15 cellular contexts compared by ENCODE assay signal in genomic region chr12:100229876-100230275, GRCh38. TPM values are rescaled to one million over a fixed set of nuclear protein-coding genes. Genes with fewer than 3 reads are reported as not detected.
DNase-seq lines count a peak whose midpoint lies in the region; ATAC-seq and TF ChIP-seq lines count a peak whose summit lies in the region.
"Had no signal": no experiment of that assay in that cellular context is flagged by ENCODE, and none has a peak within 500 bp of the region (broad histone marks: within the 10 kb centered on the region; RNA-seq: fewer than 3 reads in every experiment).

No MANE protein-coding gene starts in this region.

- H3K36me3 Mint-ChIP-seq in Caco-2 (ENCODE audit: insufficient read depth, unreplicated experiment): peaks cover 13% of the 10 kb centered on the region
- H3K36me3 Mint-ChIP-seq: brain had no signal

- intact Hi-C loops in Caco-2 (cut with micrococcal nuclease; ENCODE audit: unreplicated experiment) (loop anchor here (1.0 to 10.0 kb wide), 7 partner anchors 17 to 507 kb away; partner anchors contain the start of gene ACTR6), left colon (cut with DNase I, micrococcal nuclease) (loop anchor here in 1 of 2 donors (5.0 to 10.0 kb wide), 2 partner anchors 325 to 512 kb away; no protein-coding TSS in a partner anchor)

- no peak overlapping the region for H3K4me3 ChIP-seq in Caco-2 (ENCODE audit: low read depth, low read length)

- ATAC-seq in left colon (peak; percentile 18), GM19395 (IDR thresholded peaks at IDR 0.05; ENCODE audit: unreplicated experiment) (no peak)
- ATAC-seq: naive thymus-derived CD4-positive, alpha-beta T cell had no signal

- H3K36me3 ChIP-seq in Caco-2 (ENCODE audit: control insufficient read depth, insufficient read depth, low read length): no peaks in the 10 kb centered on the region

- no TSS peak for BruUV-seq in Caco-2 (replicated peaks; lab: Mats Ljungman, UMichigan)

- DNase-seq in Caco-2 (peak; percentile 51 to 75), MV-4-11 (lab: John Stamatoyannopoulos, UW) (peak; percentile 77), left colon (no peak), HuH-7 (ENCODE audit: low spot score) (no peak), DMS79 treated with DMSO at 0.1 percent for 48 hours (lab: John Stamatoyannopoulos, UW) (no peak), ACHN (no peak)
- DNase-seq: activated CD4-positive, alpha-beta T cell treated with anti-CD3 and anti-CD28 coated beads for 48 hours; activated naive CD4-positive, alpha-beta T cell treated with anti-CD3 and anti-CD28 coated beads, Interleukin-2, amount 10 ng/mL, durations not matched to agents 7 days and 5 days; naive thymus-derived CD4-positive, alpha-beta T cell; NCI-H2081 treated with DMSO at 0.1 percent for 48 hours; stimulated activated naive CD8-positive, alpha-beta T cell treated with anti-CD3 and anti-CD28 coated beads, Interleukin-15, amount 100 ng/mL, for 72 hours had no signal

- H3K4me1 Mint-ChIP-seq in Caco-2 (ENCODE audit: low read depth, unreplicated experiment): peaks cover 21% of the 10 kb centered on the region
- H3K4me1 Mint-ChIP-seq: activated naive CD4-positive, alpha-beta T cell treated with anti-CD3 and anti-CD28 coated beads, Interleukin-2, amount 10 ng/mL, durations not matched to agents 7 days and 5 days; brain; naive thymus-derived CD4-positive, alpha-beta T cell; stimulated activated naive CD8-positive, alpha-beta T cell treated with anti-CD3 and anti-CD28 coated beads, Interleukin-15, amount 100 ng/mL, for 72 hours had no signal

- no peaks in the 10 kb centered on the region for H3K9me3 ChIP-seq in Caco-2

- peak overlapping the region; percentile 79 for H3K27ac Mint-ChIP-seq in Caco-2 (ENCODE audit: unreplicated experiment)
- H3K27ac Mint-ChIP-seq: activated naive CD4-positive, alpha-beta T cell treated with anti-CD3 and anti-CD28 coated beads, Interleukin-2, amount 10 ng/mL, durations not matched to agents 7 days and 5 days; brain; naive thymus-derived CD4-positive, alpha-beta T cell; stimulated activated naive CD8-positive, alpha-beta T cell treated with anti-CD3 and anti-CD28 coated beads, Interleukin-15, amount 100 ng/mL, for 72 hours had no signal

- CTCF ChIA-PET in Caco-2 (lab: Charles Lee): interaction anchor here (0.5 to 2.6 kb wide), 13 partner anchors 11 to 1683 kb away, joined by 3 to 14 read pairs (median 5); partner anchors contain the start of genes ACTR6, DEPDC4 and SCYL2

- H3K9me3 Mint-ChIP-seq in Caco-2 (ENCODE audit: unreplicated experiment): no peaks in the 10 kb centered on the region
- H3K9me3 Mint-ChIP-seq: activated naive CD4-positive, alpha-beta T cell treated with anti-CD3 and anti-CD28 coated beads, Interleukin-2, amount 10 ng/mL, durations not matched to agents 7 days and 5 days; brain; naive thymus-derived CD4-positive, alpha-beta T cell; stimulated activated naive CD8-positive, alpha-beta T cell treated with anti-CD3 and anti-CD28 coated beads, Interleukin-15, amount 100 ng/mL, for 72 hours had no signal

- peaks cover 16% of the 10 kb centered on the region for H3K4me1 ChIP-seq in Caco-2

- H3K27me3 ChIP-seq in Caco-2 (replicated peaks; ENCODE audit: control insufficient read depth, insufficient read depth, low read length): no peaks in the 10 kb centered on the region

- no peaks in the 10 kb centered on the region for H3K27me3 Mint-ChIP-seq in Caco-2 (ENCODE audit: insufficient read depth, unreplicated experiment)
- H3K27me3 Mint-ChIP-seq: activated naive CD4-positive, alpha-beta T cell treated with anti-CD3 and anti-CD28 coated beads, Interleukin-2, amount 10 ng/mL, durations not matched to agents 7 days and 5 days; brain; naive thymus-derived CD4-positive, alpha-beta T cell; stimulated activated naive CD8-positive, alpha-beta T cell treated with anti-CD3 and anti-CD28 coated beads, Interleukin-15, amount 100 ng/mL, for 72 hours had no signal

- in situ Hi-C loops in ACHN (cut with HindIII; ENCODE audit: low pct_ligation_motif_present, low pct_unique_long_range_greater_than_20kb, low sequenced_read_pairs): no loop called here

- H3K27ac ChIP-seq in VCaP: peak overlapping the region; percentile 54

- no peak for TF ChIP-seq CTCF in Caco-2 (IDR thresholded peaks at IDR 0.05; ENCODE audit: insufficient read depth in 1 of 2, low read depth in 1 of 2, low read length in 1 of 2, severe bottlenecking in 1 of 2, unreplicated experiment in 1 of 2)
- no peak for TF ChIP-seq CTCF in VCaP (conservative IDR thresholded peaks at IDR 0.05)

- peak overlapping the region; percentile 18 for H3K4me3 Mint-ChIP-seq in Caco-2 (ENCODE audit: unreplicated experiment)
- H3K4me3 Mint-ChIP-seq: activated naive CD4-positive, alpha-beta T cell treated with anti-CD3 and anti-CD28 coated beads, Interleukin-2, amount 10 ng/mL, durations not matched to agents 7 days and 5 days; brain; naive thymus-derived CD4-positive, alpha-beta T cell; stimulated activated naive CD8-positive, alpha-beta T cell treated with anti-CD3 and anti-CD28 coated beads, Interleukin-15, amount 100 ng/mL, for 72 hours had no signal

- POLR2A ChIA-PET in Caco-2 (lab: Charles Lee): interaction anchor here (0.7 to 1.0 kb wide), 2 partner anchors 29 to 37 kb away, joined by 3 to 4 read pairs; partner anchors contain the start of genes ACTR6, DEPDC4 and SCYL2

RNA-seq across cellular contexts. Expression of gene ACTR6, which starts 29.3 kb away (rescaled TPM):
- total RNA-seq in Caco-2 (2022) (25.0 and 26.0 TPM in 2 replicates), left colon (10 to 100 TPM; 20.4 to 24.7 TPM)

RNA-seq across cellular contexts. Expression of gene DEPDC4, which starts 37.0 kb away (rescaled TPM):
- total RNA-seq in Caco-2 (2022) (3.9 and 4.9 TPM in 2 replicates), left colon (1 to 10 TPM; 1.7 to 3.0 TPM)
- total RNA-seq: lower leg skin had no signal

RNA-seq across cellular contexts. Expression of gene SCYL2, which starts 37.1 kb away (rescaled TPM):
- total RNA-seq in Caco-2 (2022): 49.5 and 55.2 TPM in 2 replicates
- 10 to 100 TPM; 65.7 to 66.0 TPM for total RNA-seq in left colon

Comparison
In these comparisons a context has a peak if more than half of its experiments do, and no peak if none do; other contexts are left out.
1. DNase-seq: peak in Caco-2 (2 of 2) and MV-4-11 (single experiment); none in left colon (0 of 2), HuH-7 (single experiment), DMS79 treated with DMSO at 0.1 percent for 48 hours (single experiment) and ACHN (single experiment).